ENCODE assay signal across 8 cellular contexts in genomic region chr17:17820457-17821158, GRCh38. TPM values are rescaled to one million over a fixed set of nuclear protein-coding genes. Genes with fewer than 3 reads are reported as not detected.
DNase-seq lines count a peak whose midpoint lies in the region; ATAC-seq and TF ChIP-seq lines count a peak whose summit lies in the region.

No MANE protein-coding gene starts in this region.

- peaks cover 40% of the 10 kb centered on the region for H3K79me2 ChIP-seq in Karpas-422 (ENCODE audit: low read length)

- DNase-seq in Karpas-422 (no peak), astrocyte of the cerebellum (ENCODE audit: low read depth) (no peak), midbrain (lab: John Stamatoyannopoulos, UW) (peak; percentile 35), NCI-H774 (lab: John Stamatoyannopoulos, UW) (no peak), GM10266 (ENCODE audit: extremely low spot score) (no peak)
- no peak for DNase-seq in activated CD4-positive, CD25-positive, alpha-beta regulatory T cell treated with anti-CD3 and anti-CD28 coated beads, Interleukin-2, amount 50 U/mL, for 72 hours

- H3K4me3 ChIP-seq in Karpas-422 (ENCODE audit: low read length), result peak overlapping the region; percentile 36; the same call in 1 of the 2 replicates
- peak overlapping the region; percentile 54 for H3K4me3 ChIP-seq in astrocyte of the cerebellum (ENCODE audit: low read depth, low read length)

- peak overlapping the region; percentile 96 for H3K27ac ChIP-seq in C4-2B
- peak overlapping the region; percentile 75 for H3K27ac ChIP-seq in Karpas-422 (ENCODE audit: low read length)

- TF ChIP-seq CTCF in C4-2B (conservative IDR thresholded peaks at IDR 0.05) (no peak), astrocyte of the cerebellum (IDR thresholded peaks at IDR 0.05; ENCODE audit: low read depth, low read length, missing control alignments) (no peak), GM10266 (IDR thresholded peaks at IDR 0.05; ENCODE audit: control insufficient read depth, insufficient read depth, low read depth, missing control alignments) (no peak)

- peaks cover 38% of the 10 kb centered on the region for H4K20me1 ChIP-seq in Karpas-422 (ENCODE audit: insufficient read depth, low read depth, low read length)

- in situ Hi-C loops in astrocyte of the cerebellum (cut with HindIII; ENCODE audit: low sequenced_read_pairs), result no loop called here

- H3K4me2 ChIP-seq in Karpas-422 (ENCODE audit: low read depth, low read length, poor library complexity, severe bottlenecking), result peak overlapping the region; percentile 94

- H3K36me3 ChIP-seq in Karpas-422 (ENCODE audit: insufficient read depth, low read length), result no peaks in the 10 kb centered on the region

- H3K27me3 ChIP-seq in Karpas-422 (ENCODE audit: low read length), result no peaks in the 10 kb centered on the region

- no peak overlapping the region for H2AFZ ChIP-seq in Karpas-422 (ENCODE audit: low read length)

- H3K9me3 ChIP-seq in Karpas-422 (ENCODE audit: low read length), result no peaks in the 10 kb centered on the region

- H3K4me1 ChIP-seq in Karpas-422 (ENCODE audit: low read length), result peaks cover 74% of the 10 kb centered on the region

- ATAC-seq in GM21367 (IDR thresholded peaks at IDR 0.05; ENCODE audit: unreplicated experiment), result no peak

- no peaks in the 10 kb centered on the region for H3K9me2 ChIP-seq in Karpas-422 (replicated peaks; ENCODE audit: insufficient read depth, low read length)

- peak overlapping the region; percentile 68 for H3K9ac ChIP-seq in Karpas-422 (ENCODE audit: low read length)

RNA-seq across cellular contexts. Expression of gene SREBF1, which starts 16.2 kb away (rescaled TPM):
- total RNA-seq in Karpas-422 (2014; rRNA removed; shearing (Covaris generic); ENCODE audit: low replicate concordance), result 52.0 and 103 TPM in 2 replicates
